In the genomic region with DNA sequence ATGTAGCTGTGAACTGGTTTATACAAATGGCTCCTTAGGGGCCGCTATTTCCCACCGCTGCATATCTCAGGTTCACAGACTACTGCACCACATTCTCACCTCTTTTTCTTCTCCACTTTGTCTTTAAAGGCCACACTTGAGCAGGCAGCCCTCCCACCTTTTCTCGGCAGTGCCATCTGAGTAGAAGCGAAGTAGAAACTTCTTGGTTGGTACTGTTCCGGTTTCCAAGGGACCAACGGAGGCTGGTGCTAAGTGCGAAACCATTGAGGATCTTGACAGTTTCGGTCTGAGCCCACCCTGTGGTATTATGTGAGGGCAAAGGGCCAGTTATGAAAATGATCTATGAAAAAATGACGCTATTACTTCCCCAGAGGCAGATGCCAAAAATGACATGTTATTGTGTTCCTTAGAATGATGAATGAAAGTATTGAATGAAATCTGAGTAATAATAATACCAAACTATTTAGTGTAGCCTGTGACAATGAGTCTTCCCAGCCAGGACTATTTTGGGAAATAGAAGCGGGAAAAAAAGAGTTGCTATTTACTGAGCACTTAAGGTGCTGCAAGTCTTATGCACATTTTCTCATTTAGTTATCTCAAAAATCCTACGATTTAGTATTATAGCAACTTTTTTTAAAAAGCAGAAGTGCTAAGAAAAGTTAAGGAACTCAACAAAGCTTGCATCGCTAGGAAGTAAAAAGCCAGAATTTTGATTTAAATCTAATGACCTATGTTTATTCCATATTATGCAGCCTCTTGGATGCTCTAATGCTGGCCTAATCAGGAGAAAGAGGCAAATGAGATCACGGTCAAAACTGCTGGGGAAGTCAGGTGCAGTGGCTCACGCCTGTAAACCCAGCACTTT, we compare ENCODE assay signal across 13 cellular contexts. TPM values are rescaled to one million over a fixed set of nuclear protein-coding genes. Genes with fewer than 3 reads are reported as not detected.
DNase-seq lines count a peak whose midpoint lies in the region; ATAC-seq and TF ChIP-seq lines count a peak whose summit lies in the region.
"Had no signal": no experiment of that assay in that cellular context is flagged by ENCODE, and none has a peak within 500 bp of the region (broad histone marks: within the 10 kb centered on the region; RNA-seq: fewer than 3 reads in every experiment).

No MANE protein-coding gene starts in this region.

- H3K36me3 Mint-ChIP-seq in CD8-positive, alpha-beta T cell, result no peaks in the 10 kb centered on the region
- H3K36me3 Mint-ChIP-seq in activated naive CD4-positive, alpha-beta T cell treated with anti-CD3 and anti-CD28 coated beads, Interleukin-2, amount 50 U/mL, for 24 hours, result peaks cover 2% of the 10 kb centered on the region
- H3K36me3 Mint-ChIP-seq: brain had no signal

- peak overlapping the region; percentile 99 for H3K27ac Mint-ChIP-seq in CD8-positive, alpha-beta T cell
- peak overlapping the region; percentile 93 for H3K27ac Mint-ChIP-seq in activated naive CD4-positive, alpha-beta T cell treated with anti-CD3 and anti-CD28 coated beads, Interleukin-2, amount 50 U/mL, for 24 hours

- H3K9me3 Mint-ChIP-seq in CD8-positive, alpha-beta T cell, result peaks cover 4% of the 10 kb centered on the region
- peaks cover 5% of the 10 kb centered on the region for H3K9me3 Mint-ChIP-seq in activated naive CD4-positive, alpha-beta T cell treated with anti-CD3 and anti-CD28 coated beads, Interleukin-2, amount 50 U/mL, for 24 hours

- POLR2A ChIA-PET in CD8-positive, alpha-beta T cell (lab: Charles Lee), result interaction anchor here (0.7 to 5.2 kb wide), 10 partner anchors 11 to 109 kb away, joined by 3 to 41 read pairs (median 4); partner anchors contain the start of gene RHOH
- POLR2A ChIA-PET in A673 (lab: Charles Lee; ENCODE audit: low non-redundant PET), result no interaction called here

- ATAC-seq in CD8-positive, alpha-beta T cell, result peak; percentile 15
- peak; percentile 43 for ATAC-seq in GM19452 (IDR thresholded peaks at IDR 0.05; ENCODE audit: unreplicated experiment)
- ATAC-seq in HG03439 (IDR thresholded peaks at IDR 0.05; ENCODE audit: unreplicated experiment), result peak; percentile 40
- no peak for ATAC-seq in HG02973 (IDR thresholded peaks at IDR 0.05; ENCODE audit: unreplicated experiment)

- peaks cover 88% of the 10 kb centered on the region for H3K4me1 ChIP-seq in CD8-positive, alpha-beta T cell (ENCODE audit: insufficient read depth, low read length)
- peaks cover 21% of the 10 kb centered on the region for H3K4me1 ChIP-seq in A673 (ENCODE audit: insufficient read depth, low read length, poor library complexity, severe bottlenecking)

- TF ChIP-seq CTCF in CD8-positive, alpha-beta T cell (IDR thresholded peaks at IDR 0.05), result no peak
- no peak for TF ChIP-seq CTCF in A673 (conservative IDR thresholded peaks at IDR 0.05; ENCODE audit: low read depth, low read length)

- peaks cover 90% of the 10 kb centered on the region for H3K4me1 Mint-ChIP-seq in CD8-positive, alpha-beta T cell (ENCODE audit: low read depth)
- peaks cover 91% of the 10 kb centered on the region for H3K4me1 Mint-ChIP-seq in activated naive CD4-positive, alpha-beta T cell treated with anti-CD3 and anti-CD28 coated beads, Interleukin-2, amount 50 U/mL, for 24 hours

- intact Hi-C loops in CD8-positive, alpha-beta T cell (cut with DNase I, micrococcal nuclease), result loop anchor here in 1 of 2 experiments (5.0 kb wide), 2 partner anchors 38 to 93 kb away; no protein-coding TSS in a partner anchor
- intact Hi-C loops in A673 (cut with micrococcal nuclease; ENCODE audit: unreplicated experiment), result no loop called here

- H3K9me3 ChIP-seq in CD8-positive, alpha-beta T cell (ENCODE audit: low read length), result no peaks in the 10 kb centered on the region
- no peaks in the 10 kb centered on the region for H3K9me3 ChIP-seq in A673 (ENCODE audit: low read depth, low read length, poor library complexity, severe bottlenecking)

- no peaks in the 10 kb centered on the region for H3K36me3 ChIP-seq in CD8-positive, alpha-beta T cell (ENCODE audit: insufficient read depth, low read length)
- no peaks in the 10 kb centered on the region for H3K36me3 ChIP-seq in A673 (ENCODE audit: insufficient read depth, low read length, poor library complexity, severe bottlenecking)

- H3K27me3 Mint-ChIP-seq in CD8-positive, alpha-beta T cell (ENCODE audit: low read depth), result no peaks in the 10 kb centered on the region
- no peaks in the 10 kb centered on the region for H3K27me3 Mint-ChIP-seq in activated naive CD4-positive, alpha-beta T cell treated with anti-CD3 and anti-CD28 coated beads, Interleukin-2, amount 50 U/mL, for 24 hours
- H3K27me3 Mint-ChIP-seq: brain had no signal

- H3K4me3 Mint-ChIP-seq in CD8-positive, alpha-beta T cell, result peak overlapping the region; percentile 65
- peak overlapping the region; percentile 53 for H3K4me3 Mint-ChIP-seq in activated naive CD4-positive, alpha-beta T cell treated with anti-CD3 and anti-CD28 coated beads, Interleukin-2, amount 50 U/mL, for 24 hours
- H3K4me3 Mint-ChIP-seq: brain had no signal

- peak in 5 of 7 experiments; percentile 30 to 74 (median 50) for DNase-seq in CD8-positive, alpha-beta T cell
- DNase-seq in A673 (ENCODE audit: low spot score) (no peak), COR-L47 (lab: John Stamatoyannopoulos, UW) (no peak), NCI-H82 treated with DMSO at 0.1 percent for 48 hours (lab: John Stamatoyannopoulos, UW; ENCODE audit: unreplicated experiment) (no peak)
- DNase-seq: DMS 273 treated with DMSO at 0.1 percent for 48 hours, NCI-H345 had no signal

- H3K27ac ChIP-seq in CD8-positive, alpha-beta T cell (ENCODE audit: low read depth, low read length), result peak overlapping the region; percentile 12
- H3K27ac ChIP-seq in A673 (ENCODE audit: low read depth, low read length, poor library complexity, severe bottlenecking), result no peak overlapping the region

- BruUV-seq in A673 (replicated peaks; lab: Mats Ljungman, UMichigan), result no TSS peak

- CTCF ChIA-PET in CD8-positive, alpha-beta T cell (lab: Charles Lee), result interaction anchor here (0.7 to 8.4 kb wide), 24 partner anchors 11 to 115 kb away, joined by 3 to 118 read pairs (median 5); partner anchors contain the start of gene RHOH
- CTCF ChIA-PET in A673 (lab: Charles Lee), result no interaction called here

- H3K27me3 ChIP-seq in CD8-positive, alpha-beta T cell (ENCODE audit: insufficient read depth, low read length), result no peaks in the 10 kb centered on the region
- H3K27me3 ChIP-seq in A673 (replicated peaks; ENCODE audit: insufficient read depth, low read depth, low read length, poor library complexity), result no peaks in the 10 kb centered on the region

- peak overlapping the region; percentile 12 for H3K4me3 ChIP-seq in CD8-positive, alpha-beta T cell (ENCODE audit: low read depth, low read length)
- H3K4me3 ChIP-seq in A673 (ENCODE audit: low read depth, low read length, poor library complexity, severe bottlenecking), result no peak overlapping the region

RNA-seq across cellular contexts. Expression of gene CHRNA9, which starts 29.6 kb away (rescaled TPM):
- under 1 TPM; 0.14 to 0.58 TPM for total RNA-seq in CD8-positive, alpha-beta T cell
- 0.35 and 1.5 TPM in 2 replicates for total RNA-seq in A673 (2021)
- total RNA-seq: lung microvascular endothelial cell, subcutaneous adipose tissue had no signal

Comparison
In these comparisons a context has a peak if more than half of its experiments do, and no peak if none do; other contexts are left out.
1. DNase-seq: peak in CD8-positive, alpha-beta T cell (5 of 7); none in A673 (single experiment), COR-L47 (single experiment) and NCI-H82 treated with DMSO at 0.1 percent for 48 hours (single experiment).